ENCODE assay signal across 1 cellular context in the genomic region with DNA sequence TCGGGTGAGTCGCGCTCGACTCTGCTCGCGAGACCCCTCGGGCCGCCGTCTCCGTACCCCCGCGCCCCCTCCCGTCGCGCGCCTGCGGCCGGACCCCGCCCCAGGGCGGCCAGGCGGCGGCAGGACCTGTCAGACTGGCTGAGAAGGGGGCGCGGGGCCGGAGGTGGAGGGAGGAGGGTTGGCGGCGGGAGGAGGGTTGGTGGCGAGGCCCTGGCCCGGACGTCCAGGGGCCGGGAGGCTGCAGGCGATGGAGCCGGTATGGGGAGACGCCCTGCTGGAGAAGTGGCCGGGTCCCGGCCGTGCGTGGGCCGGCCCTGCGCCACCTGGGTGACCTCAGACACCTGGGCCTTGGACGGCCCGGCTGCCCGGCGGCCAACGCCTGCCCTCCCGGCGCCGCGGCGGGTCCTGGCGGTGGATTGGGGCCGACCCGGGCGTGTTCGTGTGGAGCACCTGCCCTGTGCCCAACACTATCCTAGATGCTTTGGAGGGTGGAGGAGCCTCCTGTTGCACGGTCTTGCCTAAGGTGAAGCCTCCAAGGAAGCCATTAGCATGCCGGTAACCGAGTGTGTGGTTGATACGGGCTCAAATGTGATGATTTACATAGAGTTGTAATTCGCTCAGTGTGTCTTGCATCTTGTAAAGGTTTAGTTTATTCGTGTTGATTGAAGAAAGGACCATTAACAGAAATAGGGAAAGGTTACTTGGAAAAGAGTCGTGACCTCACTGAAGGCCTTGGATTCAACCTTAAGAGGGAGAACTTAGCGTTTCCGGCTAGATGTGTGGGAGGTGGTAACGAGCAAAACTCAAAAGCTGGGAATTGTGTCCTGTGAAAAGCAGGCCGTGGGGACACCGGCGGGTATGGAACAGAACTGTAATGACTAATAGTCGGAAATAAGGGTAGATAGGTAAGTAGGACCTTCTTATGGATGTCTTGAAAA.
A peak's percentile ranks its signal among the peaks of the same experiment; 100 is the strongest.
TF ChIP-seq lines count a peak whose summit lies in the region.

No MANE protein-coding gene starts in this region.

TF ChIP-seq in K562, 482 proteins besides CTCF, POLR2A, EP300 and RAD21 (continued from another document and continues in another):
- TF ChIP-seq, protein P1, sequence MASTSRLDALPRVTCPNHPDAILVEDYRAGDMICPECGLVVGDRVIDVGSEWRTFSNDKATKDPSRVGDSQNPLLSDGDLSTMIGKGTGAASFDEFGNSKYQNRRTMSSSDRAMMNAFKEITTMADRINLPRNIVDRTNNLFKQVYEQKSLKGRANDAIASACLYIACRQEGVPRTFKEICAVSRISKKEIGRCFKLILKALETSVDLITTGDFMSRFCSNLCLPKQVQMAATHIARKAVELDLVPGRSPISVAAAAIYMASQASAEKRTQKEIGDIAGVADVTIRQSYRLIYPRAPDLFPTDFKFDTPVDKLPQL (IDR thresholded peaks at IDR 0.05; ENCODE audit: extremely low read depth, insufficient read length) = no peak
- TF ChIP-seq, protein P2, sequence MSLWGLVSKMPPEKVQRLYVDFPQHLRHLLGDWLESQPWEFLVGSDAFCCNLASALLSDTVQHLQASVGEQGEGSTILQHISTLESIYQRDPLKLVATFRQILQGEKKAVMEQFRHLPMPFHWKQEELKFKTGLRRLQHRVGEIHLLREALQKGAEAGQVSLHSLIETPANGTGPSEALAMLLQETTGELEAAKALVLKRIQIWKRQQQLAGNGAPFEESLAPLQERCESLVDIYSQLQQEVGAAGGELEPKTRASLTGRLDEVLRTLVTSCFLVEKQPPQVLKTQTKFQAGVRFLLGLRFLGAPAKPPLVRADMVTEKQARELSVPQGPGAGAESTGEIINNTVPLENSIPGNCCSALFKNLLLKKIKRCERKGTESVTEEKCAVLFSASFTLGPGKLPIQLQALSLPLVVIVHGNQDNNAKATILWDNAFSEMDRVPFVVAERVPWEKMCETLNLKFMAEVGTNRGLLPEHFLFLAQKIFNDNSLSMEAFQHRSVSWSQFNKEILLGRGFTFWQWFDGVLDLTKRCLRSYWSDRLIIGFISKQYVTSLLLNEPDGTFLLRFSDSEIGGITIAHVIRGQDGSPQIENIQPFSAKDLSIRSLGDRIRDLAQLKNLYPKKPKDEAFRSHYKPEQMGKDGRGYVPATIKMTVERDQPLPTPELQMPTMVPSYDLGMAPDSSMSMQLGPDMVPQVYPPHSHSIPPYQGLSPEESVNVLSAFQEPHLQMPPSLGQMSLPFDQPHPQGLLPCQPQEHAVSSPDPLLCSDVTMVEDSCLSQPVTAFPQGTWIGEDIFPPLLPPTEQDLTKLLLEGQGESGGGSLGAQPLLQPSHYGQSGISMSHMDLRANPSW (CRISPR knock-in tag; IDR thresholded peaks at IDR 0.05) = no peak
- 0 out of 2 replicates have a peak, but pooled peaks have one; percentile 15 for TF ChIP-seq RBM34 (IDR thresholded peaks at IDR 0.05; ENCODE audit: borderline replicate concordance, insufficient read depth, low read length)
- peak; percentile 50; the same call in 1 of the 2 replicates for TF ChIP-seq ZEB2 (IDR thresholded peaks at IDR 0.05)
- TF ChIP-seq, protein P3, sequence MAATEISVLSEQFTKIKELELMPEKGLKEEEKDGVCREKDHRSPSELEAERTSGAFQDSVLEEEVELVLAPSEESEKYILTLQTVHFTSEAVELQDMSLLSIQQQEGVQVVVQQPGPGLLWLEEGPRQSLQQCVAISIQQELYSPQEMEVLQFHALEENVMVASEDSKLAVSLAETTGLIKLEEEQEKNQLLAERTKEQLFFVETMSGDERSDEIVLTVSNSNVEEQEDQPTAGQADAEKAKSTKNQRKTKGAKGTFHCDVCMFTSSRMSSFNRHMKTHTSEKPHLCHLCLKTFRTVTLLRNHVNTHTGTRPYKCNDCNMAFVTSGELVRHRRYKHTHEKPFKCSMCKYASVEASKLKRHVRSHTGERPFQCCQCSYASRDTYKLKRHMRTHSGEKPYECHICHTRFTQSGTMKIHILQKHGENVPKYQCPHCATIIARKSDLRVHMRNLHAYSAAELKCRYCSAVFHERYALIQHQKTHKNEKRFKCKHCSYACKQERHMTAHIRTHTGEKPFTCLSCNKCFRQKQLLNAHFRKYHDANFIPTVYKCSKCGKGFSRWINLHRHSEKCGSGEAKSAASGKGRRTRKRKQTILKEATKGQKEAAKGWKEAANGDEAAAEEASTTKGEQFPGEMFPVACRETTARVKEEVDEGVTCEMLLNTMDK (IDR thresholded peaks at IDR 0.05; ENCODE audit: borderline replicate concordance, insufficient read depth, low read depth, low read length, poor library complexity, severe bottlenecking) = peak; percentile 0
- TF ChIP-seq ELF4 (CRISPR knock-in tag; IDR thresholded peaks at IDR 0.05) = no peak; the same call in 1 of the 2 replicates
- no peak for TF ChIP-seq DNMT1 (IDR thresholded peaks at IDR 0.05)
- no peak for TF ChIP-seq BDP1 (IDR thresholded peaks at IDR 0.05; ENCODE audit: insufficient read depth, insufficient read length)
- TF ChIP-seq, protein P4, sequence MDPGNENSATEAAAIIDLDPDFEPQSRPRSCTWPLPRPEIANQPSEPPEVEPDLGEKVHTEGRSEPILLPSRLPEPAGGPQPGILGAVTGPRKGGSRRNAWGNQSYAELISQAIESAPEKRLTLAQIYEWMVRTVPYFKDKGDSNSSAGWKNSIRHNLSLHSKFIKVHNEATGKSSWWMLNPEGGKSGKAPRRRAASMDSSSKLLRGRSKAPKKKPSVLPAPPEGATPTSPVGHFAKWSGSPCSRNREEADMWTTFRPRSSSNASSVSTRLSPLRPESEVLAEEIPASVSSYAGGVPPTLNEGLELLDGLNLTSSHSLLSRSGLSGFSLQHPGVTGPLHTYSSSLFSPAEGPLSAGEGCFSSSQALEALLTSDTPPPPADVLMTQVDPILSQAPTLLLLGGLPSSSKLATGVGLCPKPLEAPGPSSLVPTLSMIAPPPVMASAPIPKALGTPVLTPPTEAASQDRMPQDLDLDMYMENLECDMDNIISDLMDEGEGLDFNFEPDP (CRISPR knock-in tag; IDR thresholded peaks at IDR 0.05) = no peak; the same call in 1 of the 2 replicates
- no peak for TF ChIP-seq ZZZ3 (IDR thresholded peaks at IDR 0.05)
- TF ChIP-seq ZNF263 (CRISPR knock-in tag; IDR thresholded peaks at IDR 0.05; ENCODE audit: borderline replicate concordance) = peak; percentile 51
- no peak for TF ChIP-seq RFX5 (IDR thresholded peaks at IDR 0.05; ENCODE audit: low read depth, low read length)
- TF ChIP-seq LCOR (CRISPR knock-in tag; IDR thresholded peaks at IDR 0.05) = no peak
- TF ChIP-seq KDM5B (IDR thresholded peaks at IDR 0.05; ENCODE audit: insufficient replicate concordance, low read depth, low read length) = peak; percentile 50
- TF ChIP-seq JUN (IDR thresholded peaks at IDR 0.05; ENCODE audit: borderline replicate concordance, low read depth, low read length) = no peak
- 0 out of 2 replicates have a peak, but pooled peaks have one; percentile 26 for TF ChIP-seq JUN (CRISPR knock-in tag; IDR thresholded peaks at IDR 0.05; ENCODE audit: borderline replicate concordance)
- TF ChIP-seq, protein P5, sequence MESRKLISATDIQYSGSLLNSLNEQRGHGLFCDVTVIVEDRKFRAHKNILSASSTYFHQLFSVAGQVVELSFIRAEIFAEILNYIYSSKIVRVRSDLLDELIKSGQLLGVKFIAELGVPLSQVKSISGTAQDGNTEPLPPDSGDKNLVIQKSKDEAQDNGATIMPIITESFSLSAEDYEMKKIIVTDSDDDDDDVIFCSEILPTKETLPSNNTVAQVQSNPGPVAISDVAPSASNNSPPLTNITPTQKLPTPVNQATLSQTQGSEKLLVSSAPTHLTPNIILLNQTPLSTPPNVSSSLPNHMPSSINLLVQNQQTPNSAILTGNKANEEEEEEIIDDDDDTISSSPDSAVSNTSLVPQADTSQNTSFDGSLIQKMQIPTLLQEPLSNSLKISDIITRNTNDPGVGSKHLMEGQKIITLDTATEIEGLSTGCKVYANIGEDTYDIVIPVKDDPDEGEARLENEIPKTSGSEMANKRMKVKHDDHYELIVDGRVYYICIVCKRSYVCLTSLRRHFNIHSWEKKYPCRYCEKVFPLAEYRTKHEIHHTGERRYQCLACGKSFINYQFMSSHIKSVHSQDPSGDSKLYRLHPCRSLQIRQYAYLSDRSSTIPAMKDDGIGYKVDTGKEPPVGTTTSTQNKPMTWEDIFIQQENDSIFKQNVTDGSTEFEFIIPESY (CRISPR knock-in tag; IDR thresholded peaks at IDR 0.05) = no peak; the same call in 1 of the 2 replicates
- TF ChIP-seq FOXK1 (CRISPR knock-in tag; IDR thresholded peaks at IDR 0.05; ENCODE audit: borderline replicate concordance) = no peak
- TF ChIP-seq FUS (optimal IDR thresholded peaks at IDR 0.05; ENCODE audit: low read depth, low read length) = peak; percentile 6
- TF ChIP-seq, protein P6, sequence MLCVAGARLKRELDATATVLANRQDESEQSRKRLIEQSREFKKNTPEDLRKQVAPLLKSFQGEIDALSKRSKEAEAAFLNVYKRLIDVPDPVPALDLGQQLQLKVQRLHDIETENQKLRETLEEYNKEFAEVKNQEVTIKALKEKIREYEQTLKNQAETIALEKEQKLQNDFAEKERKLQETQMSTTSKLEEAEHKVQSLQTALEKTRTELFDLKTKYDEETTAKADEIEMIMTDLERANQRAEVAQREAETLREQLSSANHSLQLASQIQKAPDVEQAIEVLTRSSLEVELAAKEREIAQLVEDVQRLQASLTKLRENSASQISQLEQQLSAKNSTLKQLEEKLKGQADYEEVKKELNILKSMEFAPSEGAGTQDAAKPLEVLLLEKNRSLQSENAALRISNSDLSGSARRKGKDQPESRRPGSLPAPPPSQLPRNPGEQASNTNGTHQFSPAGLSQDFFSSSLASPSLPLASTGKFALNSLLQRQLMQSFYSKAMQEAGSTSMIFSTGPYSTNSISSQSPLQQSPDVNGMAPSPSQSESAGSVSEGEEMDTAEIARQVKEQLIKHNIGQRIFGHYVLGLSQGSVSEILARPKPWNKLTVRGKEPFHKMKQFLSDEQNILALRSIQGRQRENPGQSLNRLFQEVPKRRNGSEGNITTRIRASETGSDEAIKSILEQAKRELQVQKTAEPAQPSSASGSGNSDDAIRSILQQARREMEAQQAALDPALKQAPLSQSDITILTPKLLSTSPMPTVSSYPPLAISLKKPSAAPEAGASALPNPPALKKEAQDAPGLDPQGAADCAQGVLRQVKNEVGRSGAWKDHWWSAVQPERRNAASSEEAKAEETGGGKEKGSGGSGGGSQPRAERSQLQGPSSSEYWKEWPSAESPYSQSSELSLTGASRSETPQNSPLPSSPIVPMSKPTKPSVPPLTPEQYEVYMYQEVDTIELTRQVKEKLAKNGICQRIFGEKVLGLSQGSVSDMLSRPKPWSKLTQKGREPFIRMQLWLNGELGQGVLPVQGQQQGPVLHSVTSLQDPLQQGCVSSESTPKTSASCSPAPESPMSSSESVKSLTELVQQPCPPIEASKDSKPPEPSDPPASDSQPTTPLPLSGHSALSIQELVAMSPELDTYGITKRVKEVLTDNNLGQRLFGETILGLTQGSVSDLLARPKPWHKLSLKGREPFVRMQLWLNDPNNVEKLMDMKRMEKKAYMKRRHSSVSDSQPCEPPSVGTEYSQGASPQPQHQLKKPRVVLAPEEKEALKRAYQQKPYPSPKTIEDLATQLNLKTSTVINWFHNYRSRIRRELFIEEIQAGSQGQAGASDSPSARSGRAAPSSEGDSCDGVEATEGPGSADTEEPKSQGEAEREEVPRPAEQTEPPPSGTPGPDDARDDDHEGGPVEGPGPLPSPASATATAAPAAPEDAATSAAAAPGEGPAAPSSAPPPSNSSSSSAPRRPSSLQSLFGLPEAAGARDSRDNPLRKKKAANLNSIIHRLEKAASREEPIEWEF (CRISPR knock-in tag; IDR thresholded peaks at IDR 0.05) = no peak
- TF ChIP-seq ZNF316 (IDR thresholded peaks at IDR 0.05) = no peak
- TF ChIP-seq EZH2 (IDR thresholded peaks at IDR 0.05; ENCODE audit: borderline replicate concordance, low read depth, low read length) = no peak
- TF ChIP-seq GABPA (tag; conservative IDR thresholded peaks at IDR 0.05; ENCODE audit: low read depth) = peak; percentile 92
- peak; percentile 47 for TF ChIP-seq POLR2G (IDR thresholded peaks at IDR 0.05; ENCODE audit: low read depth, low read length)
- TF ChIP-seq, protein P7, sequence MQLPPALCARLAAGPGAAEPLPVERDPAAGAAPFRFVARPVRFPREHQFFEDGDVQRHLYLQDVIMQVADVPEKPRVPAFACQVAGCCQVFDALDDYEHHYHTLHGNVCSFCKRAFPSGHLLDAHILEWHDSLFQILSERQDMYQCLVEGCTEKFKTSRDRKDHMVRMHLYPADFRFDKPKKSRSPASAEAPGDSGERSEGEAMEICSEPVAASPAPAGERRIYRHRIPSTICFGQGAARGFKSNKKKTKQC (CRISPR knock-in tag; IDR thresholded peaks at IDR 0.05) = no peak
- TF ChIP-seq, protein P8, sequence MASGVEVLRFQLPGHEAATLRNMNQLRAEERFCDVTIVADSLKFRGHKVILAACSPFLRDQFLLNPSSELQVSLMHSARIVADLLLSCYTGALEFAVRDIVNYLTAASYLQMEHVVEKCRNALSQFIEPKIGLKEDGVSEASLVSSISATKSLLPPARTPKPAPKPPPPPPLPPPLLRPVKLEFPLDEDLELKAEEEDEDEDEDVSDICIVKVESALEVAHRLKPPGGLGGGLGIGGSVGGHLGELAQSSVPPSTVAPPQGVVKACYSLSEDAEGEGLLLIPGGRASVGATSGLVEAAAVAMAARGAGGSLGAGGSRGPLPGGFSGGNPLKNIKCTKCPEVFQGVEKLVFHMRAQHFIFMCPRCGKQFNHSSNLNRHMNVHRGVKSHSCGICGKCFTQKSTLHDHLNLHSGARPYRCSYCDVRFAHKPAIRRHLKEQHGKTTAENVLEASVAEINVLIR (CRISPR knock-in tag; IDR thresholded peaks at IDR 0.05) = no peak
- no peak for TF ChIP-seq RFX7 (CRISPR knock-in tag; IDR thresholded peaks at IDR 0.05)
- TF ChIP-seq SNRNP70 (optimal IDR thresholded peaks at IDR 0.05; ENCODE audit: low read depth, low read length) = no peak
- TF ChIP-seq NR2C2 (CRISPR knock-in tag; IDR thresholded peaks at IDR 0.05) = no peak
- no peak for TF ChIP-seq NR2C2 (tag; IDR thresholded peaks at IDR 0.05)
- peak; percentile 8 for TF ChIP-seq HNRNPLL (IDR thresholded peaks at IDR 0.05; ENCODE audit: low read depth, low read length, poor library complexity, severe bottlenecking)
- no peak for TF ChIP-seq NCOA4 (IDR thresholded peaks at IDR 0.05; ENCODE audit: partially characterized antibody)
- TF ChIP-seq ZNF146 (CRISPR knock-in tag; IDR thresholded peaks at IDR 0.05; ENCODE audit: unreplicated experiment) = peak; percentile 7
- TF ChIP-seq, protein P9, sequence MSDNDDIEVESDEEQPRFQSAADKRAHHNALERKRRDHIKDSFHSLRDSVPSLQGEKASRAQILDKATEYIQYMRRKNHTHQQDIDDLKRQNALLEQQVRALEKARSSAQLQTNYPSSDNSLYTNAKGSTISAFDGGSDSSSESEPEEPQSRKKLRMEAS (CRISPR knock-in tag; IDR thresholded peaks at IDR 0.05) = no peak
- no peak for TF ChIP-seq GATA2 (CRISPR knock-in tag; IDR thresholded peaks at IDR 0.05)
- 0 out of 2 replicates have a peak, but pooled peaks have one; percentile 26 for TF ChIP-seq ZNF444 (CRISPR knock-in tag; IDR thresholded peaks at IDR 0.05)
- 0 out of 2 replicates have a peak, but pooled peaks have one; percentile 35 for TF ChIP-seq ZNF445 (CRISPR knock-in tag; IDR thresholded peaks at IDR 0.05; ENCODE audit: low read depth)
- TF ChIP-seq GATAD2A (IDR thresholded peaks at IDR 0.05) = 0 out of 2 replicates have a peak, but pooled peaks have one; percentile 35
- peak; percentile 34; the same call in 1 of the 2 replicates for TF ChIP-seq EGR1 (conservative IDR thresholded peaks at IDR 0.05)
- peak; percentile 33 for TF ChIP-seq EP400 (IDR thresholded peaks at IDR 0.05)
- 0 out of 2 replicates have a peak, but pooled peaks have one; percentile 5 for TF ChIP-seq FOSL1 (tag; conservative IDR thresholded peaks at IDR 0.05)
- no peak for TF ChIP-seq TEAD4 (IDR thresholded peaks at IDR 0.05; ENCODE audit: low read length)
- TF ChIP-seq TEAD4 (CRISPR knock-in tag; IDR thresholded peaks at IDR 0.05; ENCODE audit: borderline replicate concordance) = no peak
- TF ChIP-seq TGIF2 (CRISPR knock-in tag; IDR thresholded peaks at IDR 0.05) = peak; percentile 91; the same call in 1 of the 2 replicates
- TF ChIP-seq ELF2 (CRISPR knock-in tag; IDR thresholded peaks at IDR 0.05) = no peak
- peak; percentile 29; the same call in 1 of the 2 replicates for TF ChIP-seq ZNF197 (CRISPR knock-in tag; IDR thresholded peaks at IDR 0.05; ENCODE audit: low read depth)
- TF ChIP-seq FOXJ2 (tag; IDR thresholded peaks at IDR 0.05) = no peak
